1 cellular context compared by ENCODE assay signal in genomic region chr1:161227196-161227871, GRCh38.
TF ChIP-seq lines count a peak whose summit lies in the region.

No MANE protein-coding gene starts in this region.

TF ChIP-seq in HCT116, 20 proteins besides CTCF, POLR2A, EP300 and RAD21 (continued from another document):
- no peak for TF ChIP-seq REST (IDR thresholded peaks at IDR 0.05; ENCODE audit: low read depth)
- no peak for TF ChIP-seq ATF3 (IDR thresholded peaks at IDR 0.05)
- no peak for TF ChIP-seq EZH2 (IDR thresholded peaks at IDR 0.05)
- TF ChIP-seq EGR1 (IDR thresholded peaks at IDR 0.05; ENCODE audit: low read depth) = no peak
- no peak for TF ChIP-seq ZFX (IDR thresholded peaks at IDR 0.05)
- TF ChIP-seq ZNF274 (IDR thresholded peaks at IDR 0.05; ENCODE audit: low read depth, low read length) = no peak
- TF ChIP-seq ELF1 (IDR thresholded peaks at IDR 0.05; ENCODE audit: borderline replicate concordance, low read depth) = no peak
- TF ChIP-seq, protein P1, sequence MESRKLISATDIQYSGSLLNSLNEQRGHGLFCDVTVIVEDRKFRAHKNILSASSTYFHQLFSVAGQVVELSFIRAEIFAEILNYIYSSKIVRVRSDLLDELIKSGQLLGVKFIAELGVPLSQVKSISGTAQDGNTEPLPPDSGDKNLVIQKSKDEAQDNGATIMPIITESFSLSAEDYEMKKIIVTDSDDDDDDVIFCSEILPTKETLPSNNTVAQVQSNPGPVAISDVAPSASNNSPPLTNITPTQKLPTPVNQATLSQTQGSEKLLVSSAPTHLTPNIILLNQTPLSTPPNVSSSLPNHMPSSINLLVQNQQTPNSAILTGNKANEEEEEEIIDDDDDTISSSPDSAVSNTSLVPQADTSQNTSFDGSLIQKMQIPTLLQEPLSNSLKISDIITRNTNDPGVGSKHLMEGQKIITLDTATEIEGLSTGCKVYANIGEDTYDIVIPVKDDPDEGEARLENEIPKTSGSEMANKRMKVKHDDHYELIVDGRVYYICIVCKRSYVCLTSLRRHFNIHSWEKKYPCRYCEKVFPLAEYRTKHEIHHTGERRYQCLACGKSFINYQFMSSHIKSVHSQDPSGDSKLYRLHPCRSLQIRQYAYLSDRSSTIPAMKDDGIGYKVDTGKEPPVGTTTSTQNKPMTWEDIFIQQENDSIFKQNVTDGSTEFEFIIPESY (IDR thresholded peaks at IDR 0.05; ENCODE audit: extremely low read depth, insufficient replicate concordance, low read length) = no peak
- TF ChIP-seq POLR2AphosphoS5 (IDR thresholded peaks at IDR 0.05; ENCODE audit: low read depth, low read length) = no peak
- TF ChIP-seq SRF (IDR thresholded peaks at IDR 0.05; ENCODE audit: low read depth) = no peak
